Comparison of ENCODE assay signal across 1 cellular context in the genomic region with DNA sequence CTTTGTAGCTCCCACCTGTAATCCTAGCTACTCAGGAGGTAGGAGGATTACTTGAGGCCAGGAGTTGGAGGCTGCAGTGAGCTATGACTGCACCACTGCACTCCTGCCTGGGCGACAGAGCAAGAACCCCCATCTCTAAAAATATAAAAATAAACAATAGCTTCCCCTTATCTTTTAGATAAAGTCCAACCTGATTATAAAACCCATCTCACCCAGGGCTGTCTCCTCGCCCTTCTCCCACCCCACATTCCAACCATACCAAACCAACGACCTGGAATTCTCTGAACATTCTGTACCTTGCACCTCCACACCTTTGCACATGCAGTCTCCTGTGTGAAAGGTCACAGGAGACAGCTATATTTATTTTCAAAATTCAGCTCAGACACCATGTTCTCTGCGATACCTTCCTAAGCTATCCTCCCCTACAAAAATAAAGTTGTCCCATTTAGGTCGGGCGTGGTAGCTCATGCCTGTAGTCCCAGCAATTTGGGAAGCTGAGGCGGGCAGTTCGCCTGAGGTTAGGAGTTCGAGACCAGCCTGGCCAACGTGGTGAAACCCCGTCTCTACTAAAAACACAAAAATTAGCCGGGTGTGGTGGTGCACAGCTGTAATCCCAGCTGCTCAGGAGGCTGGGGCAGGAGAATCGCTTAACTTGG.
A peak's percentile ranks its signal among the peaks of the same experiment; 100 is the strongest.
TF ChIP-seq lines count a peak whose summit lies in the region.

No MANE protein-coding gene starts in this region.

TF ChIP-seq in HepG2, 621 proteins besides CTCF, POLR2A, EP300 and RAD21 (continued from another document and continues in another):
- TF ChIP-seq, protein P1, sequence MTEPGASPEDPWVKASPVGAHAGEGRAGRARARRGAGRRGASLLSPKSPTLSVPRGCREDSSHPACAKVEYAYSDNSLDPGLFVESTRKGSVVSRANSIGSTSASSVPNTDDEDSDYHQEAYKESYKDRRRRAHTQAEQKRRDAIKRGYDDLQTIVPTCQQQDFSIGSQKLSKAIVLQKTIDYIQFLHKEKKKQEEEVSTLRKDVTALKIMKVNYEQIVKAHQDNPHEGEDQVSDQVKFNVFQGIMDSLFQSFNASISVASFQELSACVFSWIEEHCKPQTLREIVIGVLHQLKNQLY (CRISPR knock-in tag; IDR thresholded peaks at IDR 0.05), result peak; percentile 94
- TF ChIP-seq TARDBP (CRISPR knock-in tag; IDR thresholded peaks at IDR 0.05) (no peak), ZNF605 (CRISPR knock-in tag; IDR thresholded peaks at IDR 0.05) (peak; percentile 46; the same call in 1 of the 2 replicates), NR2F2 (IDR thresholded peaks at IDR 0.05; ENCODE audit: borderline replicate concordance, low read depth) (peak; percentile 73; the same call in 1 of the 2 replicates), NFIC (IDR thresholded peaks at IDR 0.05; ENCODE audit: low read length) (no peak), ZBTB38 (CRISPR knock-in tag; IDR thresholded peaks at IDR 0.05) (no peak), ZFAT (CRISPR knock-in tag; conservative IDR thresholded peaks at IDR 0.05) (no peak), GTF3A (CRISPR knock-in tag; conservative IDR thresholded peaks at IDR 0.05) (no peak), ZNF343 (CRISPR knock-in tag; IDR thresholded peaks at IDR 0.05) (no peak), HOXA9 (CRISPR knock-in tag; IDR thresholded peaks at IDR 0.05; ENCODE audit: borderline replicate concordance) (no peak), EEA1 (CRISPR knock-in tag; IDR thresholded peaks at IDR 0.05; ENCODE audit: borderline replicate concordance) (no peak), PCBP1 (IDR thresholded peaks at IDR 0.05; ENCODE audit: borderline replicate concordance, low read depth, low read length) (no peak), ZNF451 (CRISPR knock-in tag; IDR thresholded peaks at IDR 0.05) (peak; percentile 44; the same call in 1 of the 2 replicates), FOXA3 (CRISPR knock-in tag; IDR thresholded peaks at IDR 0.05) (peak; percentile 38; the same call in 1 of the 2 replicates), HOXA3 (CRISPR knock-in tag; IDR thresholded peaks at IDR 0.05) (peak; percentile 56; the same call in 1 of the 2 replicates), SP4 (CRISPR knock-in tag; IDR thresholded peaks at IDR 0.05) (no peak), PPARG (CRISPR knock-in tag; conservative IDR thresholded peaks at IDR 0.05) (peak; percentile 99), ZSCAN22 (CRISPR knock-in tag; IDR thresholded peaks at IDR 0.05) (no peak), ZMYM3 (CRISPR knock-in tag; IDR thresholded peaks at IDR 0.05) (peak; percentile 49), NPAS2 (CRISPR knock-in tag; IDR thresholded peaks at IDR 0.05; ENCODE audit: borderline replicate concordance) (no peak), GATAD1 (CRISPR knock-in tag; IDR thresholded peaks at IDR 0.05) (no peak), ZFP1 (CRISPR knock-in tag; IDR thresholded peaks at IDR 0.05) (0 out of 2 replicates have a peak, but pooled peaks have one; percentile 84), HOXA5 (CRISPR knock-in tag; IDR thresholded peaks at IDR 0.05) (no peak), MIER2 (CRISPR knock-in tag; IDR thresholded peaks at IDR 0.05) (no peak), TBX2 (CRISPR knock-in tag; IDR thresholded peaks at IDR 0.05; ENCODE audit: borderline replicate concordance) (peak; percentile 82), ZBTB20 (CRISPR knock-in tag; IDR thresholded peaks at IDR 0.05; ENCODE audit: borderline replicate concordance, low read depth) (no peak), MIER3 (CRISPR knock-in tag; IDR thresholded peaks at IDR 0.05; ENCODE audit: borderline replicate concordance) (no peak), ADNP (CRISPR knock-in tag; IDR thresholded peaks at IDR 0.05) (no peak; the same call in 1 of the 2 replicates), IKZF4 (CRISPR knock-in tag; IDR thresholded peaks at IDR 0.05; ENCODE audit: borderline replicate concordance, low read depth, not compliant biosample characterization) (no peak), MEF2D (CRISPR knock-in tag; IDR thresholded peaks at IDR 0.05) (peak; percentile 34; the same call in 1 of the 2 replicates), ZC3H4 (CRISPR knock-in tag; IDR thresholded peaks at IDR 0.05; ENCODE audit: borderline replicate concordance) (no peak)
- TF ChIP-seq, protein P2, sequence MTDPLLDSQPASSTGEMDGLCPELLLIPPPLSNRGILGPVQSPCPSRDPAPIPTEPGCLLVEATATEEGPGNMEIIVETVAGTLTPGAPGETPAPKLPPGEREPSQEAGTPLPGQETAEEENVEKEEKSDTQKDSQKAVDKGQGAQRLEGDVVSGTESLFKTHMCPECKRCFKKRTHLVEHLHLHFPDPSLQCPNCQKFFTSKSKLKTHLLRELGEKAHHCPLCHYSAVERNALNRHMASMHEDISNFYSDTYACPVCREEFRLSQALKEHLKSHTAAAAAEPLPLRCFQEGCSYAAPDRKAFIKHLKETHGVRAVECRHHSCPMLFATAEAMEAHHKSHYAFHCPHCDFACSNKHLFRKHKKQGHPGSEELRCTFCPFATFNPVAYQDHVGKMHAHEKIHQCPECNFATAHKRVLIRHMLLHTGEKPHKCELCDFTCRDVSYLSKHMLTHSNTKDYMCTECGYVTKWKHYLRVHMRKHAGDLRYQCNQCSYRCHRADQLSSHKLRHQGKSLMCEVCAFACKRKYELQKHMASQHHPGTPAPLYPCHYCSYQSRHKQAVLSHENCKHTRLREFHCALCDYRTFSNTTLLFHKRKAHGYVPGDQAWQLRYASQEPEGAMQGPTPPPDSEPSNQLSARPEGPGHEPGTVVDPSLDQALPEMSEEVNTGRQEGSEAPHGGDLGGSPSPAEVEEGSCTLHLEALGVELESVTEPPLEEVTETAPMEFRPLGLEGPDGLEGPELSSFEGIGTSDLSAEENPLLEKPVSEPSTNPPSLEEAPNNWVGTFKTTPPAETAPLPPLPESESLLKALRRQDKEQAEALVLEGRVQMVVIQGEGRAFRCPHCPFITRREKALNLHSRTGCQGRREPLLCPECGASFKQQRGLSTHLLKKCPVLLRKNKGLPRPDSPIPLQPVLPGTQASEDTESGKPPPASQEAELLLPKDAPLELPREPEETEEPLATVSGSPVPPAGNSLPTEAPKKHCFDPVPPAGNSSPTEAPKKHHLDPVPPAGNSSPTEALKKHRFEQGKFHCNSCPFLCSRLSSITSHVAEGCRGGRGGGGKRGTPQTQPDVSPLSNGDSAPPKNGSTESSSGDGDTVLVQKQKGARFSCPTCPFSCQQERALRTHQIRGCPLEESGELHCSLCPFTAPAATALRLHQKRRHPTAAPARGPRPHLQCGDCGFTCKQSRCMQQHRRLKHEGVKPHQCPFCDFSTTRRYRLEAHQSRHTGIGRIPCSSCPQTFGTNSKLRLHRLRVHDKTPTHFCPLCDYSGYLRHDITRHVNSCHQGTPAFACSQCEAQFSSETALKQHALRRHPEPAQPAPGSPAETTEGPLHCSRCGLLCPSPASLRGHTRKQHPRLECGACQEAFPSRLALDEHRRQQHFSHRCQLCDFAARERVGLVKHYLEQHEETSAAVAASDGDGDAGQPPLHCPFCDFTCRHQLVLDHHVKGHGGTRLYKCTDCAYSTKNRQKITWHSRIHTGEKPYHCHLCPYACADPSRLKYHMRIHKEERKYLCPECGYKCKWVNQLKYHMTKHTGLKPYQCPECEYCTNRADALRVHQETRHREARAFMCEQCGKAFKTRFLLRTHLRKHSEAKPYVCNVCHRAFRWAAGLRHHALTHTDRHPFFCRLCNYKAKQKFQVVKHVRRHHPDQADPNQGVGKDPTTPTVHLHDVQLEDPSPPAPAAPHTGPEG (CRISPR knock-in tag; IDR thresholded peaks at IDR 0.05), result no peak
- TF ChIP-seq, protein P3, sequence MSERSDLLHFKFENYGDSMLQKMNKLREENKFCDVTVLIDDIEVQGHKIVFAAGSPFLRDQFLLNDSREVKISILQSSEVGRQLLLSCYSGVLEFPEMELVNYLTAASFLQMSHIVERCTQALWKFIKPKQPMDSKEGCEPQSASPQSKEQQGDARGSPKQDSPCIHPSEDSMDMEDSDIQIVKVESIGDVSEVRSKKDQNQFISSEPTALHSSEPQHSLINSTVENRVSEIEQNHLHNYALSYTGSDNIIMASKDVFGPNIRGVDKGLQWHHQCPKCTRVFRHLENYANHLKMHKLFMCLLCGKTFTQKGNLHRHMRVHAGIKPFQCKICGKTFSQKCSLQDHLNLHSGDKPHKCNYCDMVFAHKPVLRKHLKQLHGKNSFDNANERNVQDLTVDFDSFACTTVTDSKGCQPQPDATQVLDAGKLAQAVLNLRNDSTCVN (CRISPR knock-in tag; IDR thresholded peaks at IDR 0.05; ENCODE audit: borderline replicate concordance), result no peak
- TF ChIP-seq, protein P4, sequence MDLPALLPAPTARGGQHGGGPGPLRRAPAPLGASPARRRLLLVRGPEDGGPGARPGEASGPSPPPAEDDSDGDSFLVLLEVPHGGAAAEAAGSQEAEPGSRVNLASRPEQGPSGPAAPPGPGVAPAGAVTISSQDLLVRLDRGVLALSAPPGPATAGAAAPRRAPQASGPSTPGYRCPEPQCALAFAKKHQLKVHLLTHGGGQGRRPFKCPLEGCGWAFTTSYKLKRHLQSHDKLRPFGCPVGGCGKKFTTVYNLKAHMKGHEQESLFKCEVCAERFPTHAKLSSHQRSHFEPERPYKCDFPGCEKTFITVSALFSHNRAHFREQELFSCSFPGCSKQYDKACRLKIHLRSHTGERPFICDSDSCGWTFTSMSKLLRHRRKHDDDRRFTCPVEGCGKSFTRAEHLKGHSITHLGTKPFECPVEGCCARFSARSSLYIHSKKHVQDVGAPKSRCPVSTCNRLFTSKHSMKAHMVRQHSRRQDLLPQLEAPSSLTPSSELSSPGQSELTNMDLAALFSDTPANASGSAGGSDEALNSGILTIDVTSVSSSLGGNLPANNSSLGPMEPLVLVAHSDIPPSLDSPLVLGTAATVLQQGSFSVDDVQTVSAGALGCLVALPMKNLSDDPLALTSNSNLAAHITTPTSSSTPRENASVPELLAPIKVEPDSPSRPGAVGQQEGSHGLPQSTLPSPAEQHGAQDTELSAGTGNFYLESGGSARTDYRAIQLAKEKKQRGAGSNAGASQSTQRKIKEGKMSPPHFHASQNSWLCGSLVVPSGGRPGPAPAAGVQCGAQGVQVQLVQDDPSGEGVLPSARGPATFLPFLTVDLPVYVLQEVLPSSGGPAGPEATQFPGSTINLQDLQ (CRISPR knock-in tag; IDR thresholded peaks at IDR 0.05), result no peak
- TF ChIP-seq, protein P5, sequence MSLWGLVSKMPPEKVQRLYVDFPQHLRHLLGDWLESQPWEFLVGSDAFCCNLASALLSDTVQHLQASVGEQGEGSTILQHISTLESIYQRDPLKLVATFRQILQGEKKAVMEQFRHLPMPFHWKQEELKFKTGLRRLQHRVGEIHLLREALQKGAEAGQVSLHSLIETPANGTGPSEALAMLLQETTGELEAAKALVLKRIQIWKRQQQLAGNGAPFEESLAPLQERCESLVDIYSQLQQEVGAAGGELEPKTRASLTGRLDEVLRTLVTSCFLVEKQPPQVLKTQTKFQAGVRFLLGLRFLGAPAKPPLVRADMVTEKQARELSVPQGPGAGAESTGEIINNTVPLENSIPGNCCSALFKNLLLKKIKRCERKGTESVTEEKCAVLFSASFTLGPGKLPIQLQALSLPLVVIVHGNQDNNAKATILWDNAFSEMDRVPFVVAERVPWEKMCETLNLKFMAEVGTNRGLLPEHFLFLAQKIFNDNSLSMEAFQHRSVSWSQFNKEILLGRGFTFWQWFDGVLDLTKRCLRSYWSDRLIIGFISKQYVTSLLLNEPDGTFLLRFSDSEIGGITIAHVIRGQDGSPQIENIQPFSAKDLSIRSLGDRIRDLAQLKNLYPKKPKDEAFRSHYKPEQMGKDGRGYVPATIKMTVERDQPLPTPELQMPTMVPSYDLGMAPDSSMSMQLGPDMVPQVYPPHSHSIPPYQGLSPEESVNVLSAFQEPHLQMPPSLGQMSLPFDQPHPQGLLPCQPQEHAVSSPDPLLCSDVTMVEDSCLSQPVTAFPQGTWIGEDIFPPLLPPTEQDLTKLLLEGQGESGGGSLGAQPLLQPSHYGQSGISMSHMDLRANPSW (CRISPR knock-in tag; IDR thresholded peaks at IDR 0.05; ENCODE audit: borderline replicate concordance), result peak; percentile 56; the same call in 1 of the 2 replicates
- TF ChIP-seq, protein P6, sequence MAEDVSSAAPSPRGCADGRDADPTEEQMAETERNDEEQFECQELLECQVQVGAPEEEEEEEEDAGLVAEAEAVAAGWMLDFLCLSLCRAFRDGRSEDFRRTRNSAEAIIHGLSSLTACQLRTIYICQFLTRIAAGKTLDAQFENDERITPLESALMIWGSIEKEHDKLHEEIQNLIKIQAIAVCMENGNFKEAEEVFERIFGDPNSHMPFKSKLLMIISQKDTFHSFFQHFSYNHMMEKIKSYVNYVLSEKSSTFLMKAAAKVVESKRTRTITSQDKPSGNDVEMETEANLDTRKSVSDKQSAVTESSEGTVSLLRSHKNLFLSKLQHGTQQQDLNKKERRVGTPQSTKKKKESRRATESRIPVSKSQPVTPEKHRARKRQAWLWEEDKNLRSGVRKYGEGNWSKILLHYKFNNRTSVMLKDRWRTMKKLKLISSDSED (CRISPR knock-in tag; IDR thresholded peaks at IDR 0.05), result no peak
- TF ChIP-seq, protein P7, sequence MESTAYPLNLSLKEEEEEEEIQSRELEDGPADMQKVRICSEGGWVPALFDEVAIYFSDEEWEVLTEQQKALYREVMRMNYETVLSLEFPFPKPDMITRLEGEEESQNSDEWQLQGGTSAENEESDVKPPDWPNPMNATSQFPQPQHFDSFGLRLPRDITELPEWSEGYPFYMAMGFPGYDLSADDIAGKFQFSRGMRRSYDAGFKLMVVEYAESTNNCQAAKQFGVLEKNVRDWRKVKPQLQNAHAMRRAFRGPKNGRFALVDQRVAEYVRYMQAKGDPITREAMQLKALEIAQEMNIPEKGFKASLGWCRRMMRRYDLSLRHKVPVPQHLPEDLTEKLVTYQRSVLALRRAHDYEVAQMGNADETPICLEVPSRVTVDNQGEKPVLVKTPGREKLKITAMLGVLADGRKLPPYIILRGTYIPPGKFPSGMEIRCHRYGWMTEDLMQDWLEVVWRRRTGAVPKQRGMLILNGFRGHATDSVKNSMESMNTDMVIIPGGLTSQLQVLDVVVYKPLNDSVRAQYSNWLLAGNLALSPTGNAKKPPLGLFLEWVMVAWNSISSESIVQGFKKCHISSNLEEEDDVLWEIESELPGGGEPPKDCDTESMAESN (CRISPR knock-in tag; conservative IDR thresholded peaks at IDR 0.05), result 0 out of 2 replicates have a peak, but pooled peaks have one; percentile 57
- TF ChIP-seq, protein P8, sequence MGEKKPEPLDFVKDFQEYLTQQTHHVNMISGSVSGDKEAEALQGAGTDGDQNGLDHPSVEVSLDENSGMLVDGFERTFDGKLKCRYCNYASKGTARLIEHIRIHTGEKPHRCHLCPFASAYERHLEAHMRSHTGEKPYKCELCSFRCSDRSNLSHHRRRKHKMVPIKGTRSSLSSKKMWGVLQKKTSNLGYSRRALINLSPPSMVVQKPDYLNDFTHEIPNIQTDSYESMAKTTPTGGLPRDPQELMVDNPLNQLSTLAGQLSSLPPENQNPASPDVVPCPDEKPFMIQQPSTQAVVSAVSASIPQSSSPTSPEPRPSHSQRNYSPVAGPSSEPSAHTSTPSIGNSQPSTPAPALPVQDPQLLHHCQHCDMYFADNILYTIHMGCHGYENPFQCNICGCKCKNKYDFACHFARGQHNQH (CRISPR knock-in tag; IDR thresholded peaks at IDR 0.05), result no peak
- TF ChIP-seq, protein P9, sequence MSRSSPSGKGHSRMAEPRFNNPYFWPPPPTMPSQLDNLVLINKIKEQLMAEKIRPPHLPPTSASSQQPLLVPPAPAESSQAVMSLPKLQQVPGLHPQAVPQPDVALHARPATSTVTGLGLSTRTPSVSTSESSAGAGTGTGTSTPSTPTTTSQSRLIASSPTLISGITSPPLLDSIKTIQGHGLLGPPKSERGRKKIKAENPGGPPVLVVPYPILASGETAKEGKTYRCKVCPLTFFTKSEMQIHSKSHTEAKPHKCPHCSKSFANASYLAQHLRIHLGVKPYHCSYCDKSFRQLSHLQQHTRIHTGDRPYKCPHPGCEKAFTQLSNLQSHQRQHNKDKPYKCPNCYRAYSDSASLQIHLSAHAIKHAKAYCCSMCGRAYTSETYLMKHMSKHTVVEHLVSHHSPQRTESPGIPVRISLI (CRISPR knock-in tag; IDR thresholded peaks at IDR 0.05; ENCODE audit: borderline replicate concordance), result no peak
